In the genomic region with DNA sequence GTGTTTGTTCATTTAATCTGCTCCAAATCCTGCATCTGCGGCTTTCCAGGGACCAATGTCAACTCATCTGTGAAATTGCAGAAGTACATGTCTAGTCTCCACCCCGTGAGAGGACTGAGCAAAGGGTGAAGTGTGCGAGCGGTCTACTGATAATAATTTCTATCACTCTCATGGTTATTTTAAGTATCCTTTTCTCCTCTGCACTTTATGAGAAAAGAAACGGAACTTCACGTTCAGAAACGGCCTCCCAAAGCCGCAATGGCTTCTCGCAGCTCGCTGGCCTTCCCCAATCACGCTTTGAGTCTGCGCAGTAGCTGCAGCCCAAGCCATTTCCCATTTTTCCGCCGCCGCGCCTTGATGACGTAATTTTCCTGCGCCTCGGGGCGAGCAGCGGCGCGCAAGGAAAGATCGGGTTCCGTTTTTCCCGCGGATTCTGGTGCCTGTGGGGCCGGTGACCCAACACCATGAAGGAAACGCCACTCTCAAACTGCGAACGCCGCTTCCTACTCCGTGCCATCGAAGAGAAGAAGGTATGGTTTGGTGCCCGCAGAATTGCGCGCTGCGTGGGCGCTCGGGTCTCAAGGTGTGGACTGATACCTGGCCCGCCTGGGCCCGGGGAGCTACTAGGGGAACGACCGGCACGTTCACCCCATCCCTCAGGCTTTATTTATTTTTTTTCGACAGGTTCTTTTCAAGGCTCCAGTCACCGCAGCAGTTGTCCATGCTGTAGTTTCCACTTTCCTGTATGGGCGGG, we compare ENCODE assay signal across 8 cellular contexts. TPM values are rescaled to one million over a fixed set of nuclear protein-coding genes. Genes with fewer than 3 reads are reported as not detected.
DNase-seq lines count a peak whose midpoint lies in the region; ATAC-seq, FAIRE-seq and TF ChIP-seq lines count a peak whose summit lies in the region.

A gene with protein sequence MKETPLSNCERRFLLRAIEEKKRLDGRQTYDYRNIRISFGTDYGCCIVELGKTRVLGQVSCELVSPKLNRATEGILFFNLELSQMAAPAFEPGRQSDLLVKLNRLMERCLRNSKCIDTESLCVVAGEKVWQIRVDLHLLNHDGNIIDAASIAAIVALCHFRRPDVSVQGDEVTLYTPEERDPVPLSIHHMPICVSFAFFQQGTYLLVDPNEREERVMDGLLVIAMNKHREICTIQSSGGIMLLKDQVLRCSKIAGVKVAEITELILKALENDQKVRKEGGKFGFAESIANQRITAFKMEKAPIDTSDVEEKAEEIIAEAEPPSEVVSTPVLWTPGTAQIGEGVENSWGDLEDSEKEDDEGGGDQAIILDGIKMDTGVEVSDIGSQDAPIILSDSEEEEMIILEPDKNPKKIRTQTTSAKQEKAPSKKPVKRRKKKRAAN (plus strand): TSS at position 363 of the 754 bp plus-strand sequence. CDS start 102 bp downstream, at position 465.

- peak within 1 kb of the TSS; percentile 93 for H3K27ac ChIP-seq in HepG2 (ENCODE audit: extremely low read length, insufficient read depth, low read length)

- peak; percentile 33 to 96 (median 86) for DNase-seq in C1 segment of cervical spinal cord (lab: John Stamatoyannopoulos, UW)
- DNase-seq in NCI-H774 (lab: John Stamatoyannopoulos, UW), result peak; percentile 74
- DNase-seq in activated CD4-positive, alpha-beta T cell treated with anti-CD3 and anti-CD28 coated beads, Interleukin-2, amount 50 U/mL, for 4 hours, result peak; percentile 92 to 94
- DNase-seq in dermis blood vessel endothelial cell, result peak; percentile 97
- peak; percentile 87 for DNase-seq in HepG2 (ENCODE audit: low spot score)
- peak; percentile 94 for DNase-seq in stimulated activated CD4-positive, alpha-beta T cell treated with anti-CD3 and anti-CD28 coated beads, Interleukin-4, amount 100 ng/mL, for 1 hour

- peak within 1 kb of the TSS; percentile 87 for H3K9ac ChIP-seq in HepG2 (ENCODE audit: insufficient read depth, low read depth, low read length)

- no peaks in the 10 kb centered on the region; a peak in 1 of 5 replicates for H3K27me3 ChIP-seq in HepG2 (ENCODE audit: control insufficient read depth in 1 of 2, insufficient read depth in 2 of 2, low read length in 2 of 2)

- peaks cover 19% of the 10 kb centered on the region for H3K79me2 ChIP-seq in HepG2 (ENCODE audit: insufficient read depth, low read length)

- H2AFZ ChIP-seq in HepG2 (ENCODE audit: low read length), result peak within 1 kb of the TSS; percentile 77

- H3K9me3 ChIP-seq in HepG2 (ENCODE audit: low read length), result no peaks in the 10 kb centered on the region

- in situ Hi-C loops in HepG2 (cut with HindIII; ENCODE audit: extremely low pct_ligation_motif_present, low pct_unique_long_range_greater_than_20kb), result no loop called here

- CTCF ChIA-PET in HepG2 (lab: Yijun Ruan, JAX; ENCODE audit: low intra/inter-chr PET ratio, low total read pairs), result no interaction called here

- intact Hi-C loops in HepG2 (cut with micrococcal nuclease; ENCODE audit: unreplicated experiment), result loop anchor here (1.0 to 5.0 kb wide), 2 partner anchors 22 to 124 kb away; a partner anchor contains a TSS

- TF ChIP-seq CTCF in HepG2 (CRISPR knock-in tag; IDR thresholded peaks at IDR 0.05), result no peak

- ATAC-seq in GM19372 (IDR thresholded peaks at IDR 0.05; ENCODE audit: low read depth, unreplicated experiment) (peak; percentile 81), HG03558 (IDR thresholded peaks at IDR 0.05; ENCODE audit: extremely low read depth, unreplicated experiment) (peak; percentile 45), HepG2 (peak; percentile 87)

- TF ChIP-seq POLR2A in HepG2 (IDR thresholded peaks at IDR 0.05; ENCODE audit: insufficient read depth in 1 of 2, low read depth in 2 of 2, low read length in 2 of 2), result peak; percentile 88 to 92

- H3K4me2 ChIP-seq in HepG2 (ENCODE audit: low read depth, low read length), result peak within 1 kb of the TSS; percentile 97

- no peak; a peak in 1 of 4 replicates for TF ChIP-seq EP300 in HepG2 (IDR thresholded peaks at IDR 0.05; ENCODE audit: low read depth in 2 of 2, low read length in 2 of 2)
- peak; percentile 36; the same call in 1 of the 2 replicates for TF ChIP-seq EP300 in HepG2 (CRISPR knock-in tag; IDR thresholded peaks at IDR 0.05; ENCODE audit: borderline replicate concordance)

- peaks cover 6 to 14% of the 10 kb centered on the region in 2 experiments; a peak in 4 of 5 replicates for H3K36me3 ChIP-seq in HepG2 (replicated peaks in 1 of 2; ENCODE audit: control insufficient read depth in 1 of 2, insufficient read depth in 2 of 2, low read length in 2 of 2)

- no peaks in the 10 kb centered on the region for H4K20me1 ChIP-seq in HepG2 (ENCODE audit: insufficient read depth, low read length)

- 0 out of 2 replicates have a peak, but pooled peaks have one; percentile 10 for TF ChIP-seq RAD21 in HepG2 (CRISPR knock-in tag; IDR thresholded peaks at IDR 0.05)

- FAIRE-seq in HepG2 (lab: Jason Lieb, UNC), result peak; percentile 57

- H3K4me3 ChIP-seq in HepG2 (replicated peaks in 1 of 3; ENCODE audit: insufficient read depth in 1 of 3, low read depth in 2 of 3, low read length in 3 of 3), result peak within 1 kb of the TSS; percentile 79 to 86 (median 84)

- under 1% methylated on average over 30 of the region's 48 CpGs for WGBS in HepG2 (ENCODE audit: low lambda C conversion rate)

- peaks cover 47% of the 10 kb centered on the region for H3K4me1 ChIP-seq in HepG2 (ENCODE audit: insufficient read depth, low read length)

- no TSS peak for BruUV-seq in HepG2 (replicated peaks; lab: Mats Ljungman, UMichigan)

- POLR2A ChIA-PET in HepG2 (lab: Yijun Ruan, JAX), result interaction anchor here (0.7 to 2.6 kb wide), 8 partner anchors 10 to 105 kb away, joined by 3 to 14 read pairs (median 4); a partner anchor contains a TSS

TF ChIP-seq in HepG2, 621 proteins besides CTCF, POLR2A, EP300 and RAD21 (continues in another document):
- TF ChIP-seq TCF12 (IDR thresholded peaks at IDR 0.05) (no peak), TCF12 (CRISPR knock-in tag; IDR thresholded peaks at IDR 0.05) (no peak), ZNF678 (CRISPR knock-in tag; IDR thresholded peaks at IDR 0.05) (no peak), ZNF772 (CRISPR knock-in tag; IDR thresholded peaks at IDR 0.05) (peak; percentile 92), STAT5B (CRISPR knock-in tag; IDR thresholded peaks at IDR 0.05) (no peak), AGO1 (IDR thresholded peaks at IDR 0.05; ENCODE audit: low read depth, low read length, poor library complexity, severe bottlenecking) (no peak), ZNF614 (CRISPR knock-in tag; IDR thresholded peaks at IDR 0.05; ENCODE audit: borderline replicate concordance) (0 out of 2 replicates have a peak, but pooled peaks have one; percentile 46)
- TF ChIP-seq, protein P1, sequence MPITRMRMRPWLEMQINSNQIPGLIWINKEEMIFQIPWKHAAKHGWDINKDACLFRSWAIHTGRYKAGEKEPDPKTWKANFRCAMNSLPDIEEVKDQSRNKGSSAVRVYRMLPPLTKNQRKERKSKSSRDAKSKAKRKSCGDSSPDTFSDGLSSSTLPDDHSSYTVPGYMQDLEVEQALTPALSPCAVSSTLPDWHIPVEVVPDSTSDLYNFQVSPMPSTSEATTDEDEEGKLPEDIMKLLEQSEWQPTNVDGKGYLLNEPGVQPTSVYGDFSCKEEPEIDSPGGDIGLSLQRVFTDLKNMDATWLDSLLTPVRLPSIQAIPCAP (CRISPR knock-in tag; IDR thresholded peaks at IDR 0.05; ENCODE audit: low read depth), result 0 out of 2 replicates have a peak, but pooled peaks have one; percentile 29
- TF ChIP-seq, protein P2, sequence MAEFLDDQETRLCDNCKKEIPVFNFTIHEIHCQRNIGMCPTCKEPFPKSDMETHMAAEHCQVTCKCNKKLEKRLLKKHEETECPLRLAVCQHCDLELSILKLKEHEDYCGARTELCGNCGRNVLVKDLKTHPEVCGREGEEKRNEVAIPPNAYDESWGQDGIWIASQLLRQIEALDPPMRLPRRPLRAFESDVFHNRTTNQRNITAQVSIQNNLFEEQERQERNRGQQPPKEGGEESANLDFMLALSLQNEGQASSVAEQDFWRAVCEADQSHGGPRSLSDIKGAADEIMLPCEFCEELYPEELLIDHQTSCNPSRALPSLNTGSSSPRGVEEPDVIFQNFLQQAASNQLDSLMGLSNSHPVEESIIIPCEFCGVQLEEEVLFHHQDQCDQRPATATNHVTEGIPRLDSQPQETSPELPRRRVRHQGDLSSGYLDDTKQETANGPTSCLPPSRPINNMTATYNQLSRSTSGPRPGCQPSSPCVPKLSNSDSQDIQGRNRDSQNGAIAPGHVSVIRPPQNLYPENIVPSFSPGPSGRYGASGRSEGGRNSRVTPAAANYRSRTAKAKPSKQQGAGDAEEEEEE (CRISPR knock-in tag; IDR thresholded peaks at IDR 0.05; ENCODE audit: borderline replicate concordance), result no peak

RNA-seq across cellular contexts. Expression of the gene that starts here (rescaled TPM):
- total RNA-seq in dermis blood vessel endothelial cell (37.5 and 41.5 TPM in 2 replicates), HepG2 (2016; rRNA removed; fragmentation: Illumina TruSeq; extraction: Trizol) (48.0 and 61.5 TPM in 2 replicates)
- 11.6 and 13.2 TPM in 2 replicates for total RNA-seq in HepG2 (2016; cell fraction: cytosol; rRNA removed; fragmentation: Illumina TruSeq; extraction: Trizol; ENCODE audit: low read depth)
- 50.1 and 58.9 TPM in 2 replicates for total RNA-seq in HepG2 (2016; cell fraction: insoluble cytoplasmic fraction; rRNA removed; fragmentation: Illumina TruSeq; extraction: Trizol)
- 10.8 and 14.2 TPM in 2 replicates for total RNA-seq in HepG2 (2016; cell fraction: membrane; rRNA removed; fragmentation: Illumina TruSeq; extraction: Trizol)
- 52.8 and 54.3 TPM in 2 replicates for total RNA-seq in HepG2 (2016; cell fraction: nucleus; rRNA removed; fragmentation: Illumina TruSeq; extraction: Trizol)
- 22.0 and 26.0 TPM in 2 replicates for polyA plus RNA-seq in HepG2 (2011; rRNA removed)
- polyA plus RNA-seq in HepG2 (2011; cell fraction: cytosol; rRNA removed), result 10.7 and 14.0 TPM in 2 replicates
- 18.4 and 19.8 TPM in 2 replicates for polyA plus RNA-seq in HepG2 (2011; cell fraction: nucleus; rRNA removed)
- polyA plus RNA-seq in HepG2 (2012), result 14.7 and 24.9 TPM in 2 replicates
- 5.8 and 6.1 TPM in 2 replicates for polyA plus RNA-seq in HepG2 (2016; cell fraction: cytosol; fragmentation: Illumina TruSeq; extraction: Trizol; ENCODE audit: low read depth)
- polyA plus RNA-seq in HepG2 (2016; cell fraction: insoluble cytoplasmic fraction; fragmentation: Illumina TruSeq; extraction: Trizol; ENCODE audit: low read depth), result 57.5 and 60.8 TPM in 2 replicates
- polyA plus RNA-seq in HepG2 (2016; cell fraction: membrane; fragmentation: Illumina TruSeq; extraction: Trizol; ENCODE audit: low read depth), result 6.9 and 7.7 TPM in 2 replicates
- 70.0 and 70.1 TPM in 2 replicates for polyA plus RNA-seq in HepG2 (2016; cell fraction: nucleus; fragmentation: Illumina TruSeq; extraction: Trizol; ENCODE audit: insufficient read depth, low read depth)
- polyA minus RNA-seq in HepG2 (2011; rRNA and poly(A)+ RNA removed; ENCODE audit: low replicate concordance), result 18.6 and 40.8 TPM in 2 replicates
- polyA minus RNA-seq in HepG2 (2011; cell fraction: cytosol; rRNA and poly(A)+ RNA removed), result 9.4 and 10.3 TPM in 2 replicates
- polyA minus RNA-seq in HepG2 (2011; cell fraction: nucleus; rRNA and poly(A)+ RNA removed), result 43.0 and 52.7 TPM in 2 replicates

Comparison
In these comparisons a context has a peak if more than half of its experiments do, and no peak if none do; other contexts are left out.
1. Peak in every context shown above with its lines: DNase-seq, ATAC-seq, H3K4me3 ChIP-seq and H3K27ac ChIP-seq.